In the genomic region with DNA sequence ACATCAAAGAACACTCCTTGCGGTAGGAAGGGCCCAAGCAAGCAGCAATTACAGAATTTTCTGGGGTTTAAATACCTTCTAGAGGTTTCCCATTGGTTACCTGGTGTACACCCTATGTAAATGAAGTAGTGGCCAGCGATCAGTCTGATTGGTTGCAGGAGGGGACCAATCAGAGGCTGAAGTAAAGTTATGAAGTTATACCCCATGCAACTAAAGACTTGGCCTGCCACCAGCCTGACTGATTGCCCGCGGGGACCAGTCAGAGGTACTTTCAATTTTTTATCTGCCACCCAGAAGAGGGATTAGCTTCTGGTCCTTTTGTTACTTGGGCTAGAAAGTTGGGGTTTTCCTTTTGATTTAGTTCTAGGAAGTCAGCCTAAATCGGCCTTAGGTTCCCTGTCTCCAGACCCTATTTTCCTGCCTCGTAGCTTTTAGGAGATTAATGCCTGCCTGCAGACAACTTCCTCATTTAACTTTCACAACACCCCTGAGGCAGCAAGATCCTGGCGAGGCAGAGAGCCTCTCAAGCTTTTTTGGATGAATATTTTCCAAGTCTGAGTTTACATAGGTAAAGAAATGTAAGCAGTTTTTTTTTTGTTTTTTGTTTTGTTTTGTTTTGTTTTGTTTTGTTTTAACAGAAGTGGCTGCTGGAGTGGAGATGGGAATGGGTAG, we compare ENCODE assay signal across 1 cellular context.
TF ChIP-seq lines count a peak whose summit lies in the region.

No MANE protein-coding gene starts in this region.

TF ChIP-seq in K562, 482 proteins besides CTCF, POLR2A, EP300 and RAD21:
- no peak for TF ChIP-seq TEAD2 (tag; IDR thresholded peaks at IDR 0.05)
- TF ChIP-seq CEBPB (tag; IDR thresholded peaks at IDR 0.05) = no peak
- no peak for TF ChIP-seq TFAM (CRISPR knock-in tag; conservative IDR thresholded peaks at IDR 0.05)
- no peak for TF ChIP-seq PCBP2 (IDR thresholded peaks at IDR 0.05; ENCODE audit: low read depth, low read length, poor library complexity, severe bottlenecking)
- TF ChIP-seq ILK (tag; IDR thresholded peaks at IDR 0.05; ENCODE audit: borderline replicate concordance, low read depth) = no peak
- TF ChIP-seq CHD4 (IDR thresholded peaks at IDR 0.05; ENCODE audit: insufficient read depth, insufficient replicate concordance, low read depth, low read length, poor library complexity, severe bottlenecking) = no peak
- TF ChIP-seq NFE2 (IDR thresholded peaks at IDR 0.05; ENCODE audit: low read depth) = no peak
- TF ChIP-seq, protein P1, sequence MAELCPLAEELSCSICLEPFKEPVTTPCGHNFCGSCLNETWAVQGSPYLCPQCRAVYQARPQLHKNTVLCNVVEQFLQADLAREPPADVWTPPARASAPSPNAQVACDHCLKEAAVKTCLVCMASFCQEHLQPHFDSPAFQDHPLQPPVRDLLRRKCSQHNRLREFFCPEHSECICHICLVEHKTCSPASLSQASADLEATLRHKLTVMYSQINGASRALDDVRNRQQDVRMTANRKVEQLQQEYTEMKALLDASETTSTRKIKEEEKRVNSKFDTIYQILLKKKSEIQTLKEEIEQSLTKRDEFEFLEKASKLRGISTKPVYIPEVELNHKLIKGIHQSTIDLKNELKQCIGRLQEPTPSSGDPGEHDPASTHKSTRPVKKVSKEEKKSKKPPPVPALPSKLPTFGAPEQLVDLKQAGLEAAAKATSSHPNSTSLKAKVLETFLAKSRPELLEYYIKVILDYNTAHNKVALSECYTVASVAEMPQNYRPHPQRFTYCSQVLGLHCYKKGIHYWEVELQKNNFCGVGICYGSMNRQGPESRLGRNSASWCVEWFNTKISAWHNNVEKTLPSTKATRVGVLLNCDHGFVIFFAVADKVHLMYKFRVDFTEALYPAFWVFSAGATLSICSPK (IDR thresholded peaks at IDR 0.05; ENCODE audit: borderline replicate concordance) = no peak
- TF ChIP-seq, protein P2, sequence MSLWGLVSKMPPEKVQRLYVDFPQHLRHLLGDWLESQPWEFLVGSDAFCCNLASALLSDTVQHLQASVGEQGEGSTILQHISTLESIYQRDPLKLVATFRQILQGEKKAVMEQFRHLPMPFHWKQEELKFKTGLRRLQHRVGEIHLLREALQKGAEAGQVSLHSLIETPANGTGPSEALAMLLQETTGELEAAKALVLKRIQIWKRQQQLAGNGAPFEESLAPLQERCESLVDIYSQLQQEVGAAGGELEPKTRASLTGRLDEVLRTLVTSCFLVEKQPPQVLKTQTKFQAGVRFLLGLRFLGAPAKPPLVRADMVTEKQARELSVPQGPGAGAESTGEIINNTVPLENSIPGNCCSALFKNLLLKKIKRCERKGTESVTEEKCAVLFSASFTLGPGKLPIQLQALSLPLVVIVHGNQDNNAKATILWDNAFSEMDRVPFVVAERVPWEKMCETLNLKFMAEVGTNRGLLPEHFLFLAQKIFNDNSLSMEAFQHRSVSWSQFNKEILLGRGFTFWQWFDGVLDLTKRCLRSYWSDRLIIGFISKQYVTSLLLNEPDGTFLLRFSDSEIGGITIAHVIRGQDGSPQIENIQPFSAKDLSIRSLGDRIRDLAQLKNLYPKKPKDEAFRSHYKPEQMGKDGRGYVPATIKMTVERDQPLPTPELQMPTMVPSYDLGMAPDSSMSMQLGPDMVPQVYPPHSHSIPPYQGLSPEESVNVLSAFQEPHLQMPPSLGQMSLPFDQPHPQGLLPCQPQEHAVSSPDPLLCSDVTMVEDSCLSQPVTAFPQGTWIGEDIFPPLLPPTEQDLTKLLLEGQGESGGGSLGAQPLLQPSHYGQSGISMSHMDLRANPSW (CRISPR knock-in tag; IDR thresholded peaks at IDR 0.05) = no peak
- TF ChIP-seq FOXA3 (CRISPR knock-in tag; conservative IDR thresholded peaks at IDR 0.05 in 1 of 2, IDR thresholded peaks at IDR 0.05 in 1 of 2) = no peak
- no peak for TF ChIP-seq ZKSCAN1 (IDR thresholded peaks at IDR 0.05; ENCODE audit: low read depth, low read length)
- peak in 1 of 2 experiments; percentile 32; a peak in 1 of 4 replicates for TF ChIP-seq TRIM24 (IDR thresholded peaks at IDR 0.05)
- TF ChIP-seq, protein P3, sequence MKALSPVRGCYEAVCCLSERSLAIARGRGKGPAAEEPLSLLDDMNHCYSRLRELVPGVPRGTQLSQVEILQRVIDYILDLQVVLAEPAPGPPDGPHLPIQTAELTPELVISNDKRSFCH (CRISPR knock-in tag; IDR thresholded peaks at IDR 0.05) = no peak
- TF ChIP-seq, protein P3 (tag; IDR thresholded peaks at IDR 0.05) = no peak
- no peak for TF ChIP-seq KLF13 (tag; IDR thresholded peaks at IDR 0.05; ENCODE audit: borderline replicate concordance, low read depth)
- TF ChIP-seq ZNF780A (CRISPR knock-in tag; IDR thresholded peaks at IDR 0.05) = no peak
- peak; percentile 33 for TF ChIP-seq NFYB (IDR thresholded peaks at IDR 0.05; ENCODE audit: extremely low read depth, insufficient read length)
- TF ChIP-seq PYGO2 (tag; IDR thresholded peaks at IDR 0.05) = no peak
- no peak for TF ChIP-seq GTF2F1 (IDR thresholded peaks at IDR 0.05; ENCODE audit: low read depth, low read length)
- TF ChIP-seq, protein P4, sequence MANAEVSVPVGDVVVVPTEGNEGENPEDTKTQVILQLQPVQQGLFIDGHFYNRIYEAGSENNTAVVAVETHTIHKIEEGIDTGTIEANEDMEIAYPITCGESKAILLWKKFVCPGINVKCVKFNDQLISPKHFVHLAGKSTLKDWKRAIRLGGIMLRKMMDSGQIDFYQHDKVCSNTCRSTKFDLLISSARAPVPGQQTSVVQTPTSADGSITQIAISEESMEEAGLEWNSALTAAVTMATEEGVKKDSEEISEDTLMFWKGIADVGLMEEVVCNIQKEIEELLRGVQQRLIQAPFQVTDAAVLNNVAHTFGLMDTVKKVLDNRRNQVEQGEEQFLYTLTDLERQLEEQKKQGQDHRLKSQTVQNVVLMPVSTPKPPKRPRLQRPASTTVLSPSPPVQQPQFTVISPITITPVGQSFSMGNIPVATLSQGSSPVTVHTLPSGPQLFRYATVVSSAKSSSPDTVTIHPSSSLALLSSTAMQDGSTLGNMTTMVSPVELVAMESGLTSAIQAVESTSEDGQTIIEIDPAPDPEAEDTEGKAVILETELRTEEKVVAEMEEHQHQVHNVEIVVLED (CRISPR knock-in tag; IDR thresholded peaks at IDR 0.05) = no peak
- no peak for TF ChIP-seq PPARD (CRISPR knock-in tag; IDR thresholded peaks at IDR 0.05)
- no peak for TF ChIP-seq LARP7 (IDR thresholded peaks at IDR 0.05)
- TF ChIP-seq ZNF316 (IDR thresholded peaks at IDR 0.05) = 0 out of 2 replicates have a peak, but pooled peaks have one; percentile 19
- no peak for TF ChIP-seq RBM39 (optimal IDR thresholded peaks at IDR 0.05; ENCODE audit: low read depth, low read length)
- TF ChIP-seq C11orf30 (IDR thresholded peaks at IDR 0.05; ENCODE audit: low read depth) = no peak
- TF ChIP-seq TSC22D4 (tag; IDR thresholded peaks at IDR 0.05) = no peak
TF ChIP-seq in K562: peak in this region for 3.
